Comparison of ENCODE assay signal across 21 cellular contexts in genomic region chr10:122264442-122264841, GRCh38. TPM values are rescaled to one million over a fixed set of nuclear protein-coding genes. Genes with fewer than 3 reads are reported as not detected.
DNase-seq lines count a peak whose midpoint lies in the region; ATAC-seq, FAIRE-seq and TF ChIP-seq lines count a peak whose summit lies in the region.
"Had no signal": no experiment of that assay in that cellular context is flagged by ENCODE, and none has a peak within 500 bp of the region (broad histone marks: within the 10 kb centered on the region; RNA-seq: fewer than 3 reads in every experiment).

No MANE protein-coding gene starts in this region.

- H4K20me1 ChIP-seq in IMR-90 (ENCODE audit: insufficient read depth, low read length), result no peaks in the 10 kb centered on the region

- H3K9ac ChIP-seq in IMR-90 (ENCODE audit: low read depth, low read length), result no peak overlapping the region

- H4K5ac ChIP-seq in IMR-90 (ENCODE audit: low read depth, low read length), result peak overlapping the region; percentile 10; the same call in 1 of the 2 replicates

- H3K4me2 ChIP-seq in A549 (peak overlapping the region; percentile 61), IMR-90 (ENCODE audit: low read depth, low read length) (peak overlapping the region; percentile 30; the same call in 1 of the 2 replicates)

- peak overlapping the region; percentile 66 for H3K4ac ChIP-seq in IMR-90 (ENCODE audit: low read depth, low read length)

- H2AK5ac ChIP-seq in IMR-90 (ENCODE audit: low read depth, low read length), result peak overlapping the region; percentile 67; the same call in 1 of the 2 replicates

- peak overlapping the region; percentile 59 for H2BK5ac ChIP-seq in IMR-90 (ENCODE audit: low read depth, low read length, poor library complexity, severe bottlenecking)

- TF ChIP-seq POLR2A in A549 (IDR thresholded peaks at IDR 0.05; ENCODE audit: low read length) (no peak), IMR-90 (IDR thresholded peaks at IDR 0.05; ENCODE audit: low read depth, low read length) (no peak), testis (IDR thresholded peaks at IDR 0.05) (no peak)

- H3K27me3 ChIP-seq in IMR-90 (ENCODE audit: control insufficient read depth, insufficient read depth, low read length) (no peaks in the 10 kb centered on the region), bronchial epithelial cell (ENCODE audit: control insufficient read depth, insufficient read depth, low read length) (no peaks in the 10 kb centered on the region), testis (no peaks in the 10 kb centered on the region)
- H3K27me3 ChIP-seq: uterus had no signal

- no peak overlapping the region for H3K27ac Mint-ChIP-seq in T-helper 2 cell treated with Interferon-gamma antibody and Interleukin-4, amounts not matched to agents 5 μg/mL and 100 μg/mL, for 36 hours
- H3K27ac Mint-ChIP-seq: activated naive CD4-positive, alpha-beta T cell treated with anti-CD3 and anti-CD28 coated beads, Interleukin-2, amount 50 U/mL, for 24 hours; activated T-cell treated with anti-CD3 and anti-CD28 coated beads, Interleukin-2, amount 50 U/mL, for 24 hours had no signal

- BruUV-seq in IMR-90 (replicated peaks; lab: Mats Ljungman, UMichigan), result no TSS peak

- intact Hi-C loops in IMR-90 (cut with micrococcal nuclease), result loop anchor here (10.0 kb wide), 2 partner anchors 210 to 340 kb away; partner anchors contain the start of gene ATE1
- intact Hi-C loops in testis (cut with DNase I; ENCODE audit: low total_unique reads), result no loop called here

- no peaks in the 10 kb centered on the region for H3K4me1 Mint-ChIP-seq in T-helper 2 cell treated with Interferon-gamma antibody and Interleukin-4, amounts not matched to agents 5 μg/mL and 100 μg/mL, for 36 hours (ENCODE audit: low read depth)
- H3K4me1 Mint-ChIP-seq: activated naive CD4-positive, alpha-beta T cell treated with anti-CD3 and anti-CD28 coated beads, Interleukin-2, amount 50 U/mL, for 24 hours had no signal

- H3K9me3 Mint-ChIP-seq in T-helper 2 cell treated with Interferon-gamma antibody and Interleukin-4, amounts not matched to agents 5 μg/mL and 100 μg/mL, for 36 hours, result peaks cover 4% of the 10 kb centered on the region

- H3K9me3 ChIP-seq in A549 (peaks cover 21% of the 10 kb centered on the region), IMR-90 (ENCODE audit: control insufficient read depth, insufficient read depth, low read length) (no peaks in the 10 kb centered on the region), testis (no peaks in the 10 kb centered on the region)
- H3K9me3 ChIP-seq: uterus had no signal

- TF ChIP-seq CTCF in A549 (IDR thresholded peaks at IDR 0.05) (no peak), IMR-90 (conservative IDR thresholded peaks at IDR 0.05; ENCODE audit: low read depth, low read length) (no peak), bronchial epithelial cell (IDR thresholded peaks at IDR 0.05; ENCODE audit: insufficient read depth, low read length, severe bottlenecking) (no peak), testis (IDR thresholded peaks at IDR 0.05) (no peak)

- H3K79me1 ChIP-seq in IMR-90 (ENCODE audit: low read depth in 1 of 2, low read length in 2 of 2), result peaks cover 0 to 8% of the 10 kb centered on the region in 2 experiments; a peak in 1 of 4 replicates

- peak overlapping the region; percentile 36 for H2BK120ac ChIP-seq in IMR-90 (ENCODE audit: low read depth, low read length)

- H3K56ac ChIP-seq in IMR-90 (ENCODE audit: extremely low read depth, insufficient read depth, low read length), result 0 out of 2 replicates have a peak overlapping the region, but pooled peaks have one; percentile 58

- peak overlapping the region; percentile 80 for H4K91ac ChIP-seq in IMR-90 (ENCODE audit: insufficient read depth, low read depth, low read length)

- H3K23ac ChIP-seq in IMR-90 (ENCODE audit: low read depth, low read length), result no peak overlapping the region

- DNase-seq in A549 (ENCODE audit: low read depth in 1 of 2, low spot score in 1 of 2) (no peak), IMR-90 (peak; percentile 50), bronchial epithelial cell (ENCODE audit: low read depth) (peak; percentile 7), kidney tubule cell (ENCODE audit: low spot score) (peak; percentile 56), NCI-H1694 treated with DMSO at 0.1 percent for 48 hours (lab: John Stamatoyannopoulos, UW) (no peak), testis (no peak)
- no peak for DNase-seq in T-helper 2 cell treated with Interferon-gamma antibody and Interleukin-4, amounts not matched to agents 5 μg/mL and 100 μg/mL, for 36 hours (ENCODE audit: low spot score)
- DNase-seq: activated T-cell treated with anti-CD3 and anti-CD28 coated beads, Interleukin-2, amount 50 U/mL, for 24 hours; effector CD4-positive, alpha-beta T cell; GOT3; NCI-H187; NCI-H510A treated with DMSO at 0.1 percent for 48 hours; OCI-M1; stimulated activated naive CD8-positive, alpha-beta T cell treated with anti-CD3 and anti-CD28 coated beads, Interleukin-15, Interleukin-2, amounts not matched to agents 100 U/mL and 50 U/mL, for 24 hours; uterus had no signal

- CTCF ChIA-PET in A549 (lab: Yijun Ruan, JAX), result interaction anchor here (0.7 to 1.2 kb wide), 3 partner anchors 13 to 76 kb away, joined by 3 to 4 read pairs (median 4); no protein-coding TSS in a partner anchor
- CTCF ChIA-PET in IMR-90 (lab: Yijun Ruan, JAX), result interaction anchor here (0.9 to 1.5 kb wide), 4 partner anchors 10 to 213 kb away, joined by 3 to 5 read pairs (median 3); no protein-coding TSS in a partner anchor

- no peak overlapping the region for H3K4me3 ChIP-seq in A549
- no peak overlapping the region for H3K4me3 ChIP-seq in IMR-90 (ENCODE audit: insufficient read depth, low read depth, low read length)
- H3K4me3 ChIP-seq in bronchial epithelial cell (ENCODE audit: low read depth, low read length), result no peak overlapping the region
- H3K4me3 ChIP-seq in testis, result no peak overlapping the region
- H3K4me3 ChIP-seq: uterus had no signal

- no peak overlapping the region for H3K4me3 Mint-ChIP-seq in T-helper 2 cell treated with Interferon-gamma antibody and Interleukin-4, amounts not matched to agents 5 μg/mL and 100 μg/mL, for 36 hours
- H3K4me3 Mint-ChIP-seq: activated naive CD4-positive, alpha-beta T cell treated with anti-CD3 and anti-CD28 coated beads, Interleukin-2, amount 50 U/mL, for 24 hours; activated T-cell treated with anti-CD3 and anti-CD28 coated beads, Interleukin-2, amount 50 U/mL, for 24 hours had no signal

- H3K9me1 ChIP-seq in IMR-90 (ENCODE audit: insufficient read depth, low read length), result peaks cover 4% of the 10 kb centered on the region; the same call in 1 of the 2 replicates

- TF ChIP-seq EP300 in A549 (IDR thresholded peaks at IDR 0.05), result no peak

- H3K27me3 Mint-ChIP-seq in T-helper 2 cell treated with Interferon-gamma antibody and Interleukin-4, amounts not matched to agents 5 μg/mL and 100 μg/mL, for 36 hours (ENCODE audit: low read depth), result no peaks in the 10 kb centered on the region

- no peaks in the 10 kb centered on the region for H3K36me3 Mint-ChIP-seq in T-helper 2 cell treated with Interferon-gamma antibody and Interleukin-4, amounts not matched to agents 5 μg/mL and 100 μg/mL, for 36 hours (ENCODE audit: low read depth)

- POLR2A ChIA-PET in A549 (lab: Yijun Ruan, JAX) (no interaction called here), IMR-90 (lab: Charles Lee; ENCODE audit: unreplicated experiment) (no interaction called here)

- no peak overlapping the region for H2AFZ ChIP-seq in IMR-90 (replicated peaks; ENCODE audit: low read length, poor library complexity)

- in situ Hi-C loops in IMR-90 (cut with MboI; ENCODE audit: low sequenced_read_pairs), result no loop called here

- WGBS in A549 (ENCODE audit: missing lambda C conversion rate), result 74% methylated on average over 1 of the region's 1 CpG
- no CpG with 5 or more reads among the region's 1 CpG for WGBS in IMR-90 (ENCODE audit: extremely low coverage in 2 of 2, insufficient read length in 1 of 2), 2 experiments
- 81 to 84% methylated on average over 1 of the region's 1 CpG for WGBS in testis, 2 donors

- H3K27ac ChIP-seq in A549, result peak overlapping the region; percentile 64 to 66; a peak in 5 of 6 replicates
- peak overlapping the region; percentile 73; the same call in 1 of the 2 replicates for H3K27ac ChIP-seq in IMR-90 (ENCODE audit: insufficient read depth, low read length)
- no peak overlapping the region for H3K27ac ChIP-seq in testis
- H3K27ac ChIP-seq: uterus had no signal

- H3K4me1 ChIP-seq in A549, result peaks cover 40% of the 10 kb centered on the region
- peaks cover 12% of the 10 kb centered on the region for H3K4me1 ChIP-seq in IMR-90 (ENCODE audit: control insufficient read depth, insufficient read depth, low read length)
- H3K4me1 ChIP-seq in testis, result no peaks in the 10 kb centered on the region
- H3K4me1 ChIP-seq: uterus had no signal

- peak overlapping the region; percentile 82; the same call in 2 of the 3 replicates for H2BK15ac ChIP-seq in IMR-90 (ENCODE audit: low read depth, low read length)

- peak overlapping the region; percentile 58 for H3K18ac ChIP-seq in IMR-90 (ENCODE audit: low read depth, low read length)

- no peak for FAIRE-seq in A549 (lab: Jason Lieb, UNC)
- no peak for FAIRE-seq in bronchial epithelial cell (lab: Jason Lieb, UNC)
- FAIRE-seq: GM12891 had no signal

- H2BK20ac ChIP-seq in IMR-90 (ENCODE audit: low read depth, low read length), result peak overlapping the region; percentile 54

- ATAC-seq in A549 (no peak), IMR-90 (ENCODE audit: low read depth) (peak; percentile 64), GM21423 (IDR thresholded peaks at IDR 0.05; ENCODE audit: unreplicated experiment) (no peak)
- ATAC-seq: stimulated activated naive CD8-positive, alpha-beta T cell treated with anti-CD3 and anti-CD28 coated beads, Interleukin-15, Interleukin-2, amounts not matched to agents 100 U/mL and 50 U/mL, for 24 hours had no signal

- H3K36me3 ChIP-seq in IMR-90 (ENCODE audit: control insufficient read depth, insufficient read depth, low read length) (no peaks in the 10 kb centered on the region), bronchial epithelial cell (ENCODE audit: control insufficient read depth, insufficient read depth, low read length) (peaks cover 2% of the 10 kb centered on the region), testis (ENCODE audit: low read depth, missing control alignments) (no peaks in the 10 kb centered on the region)
- H3K36me3 ChIP-seq: uterus had no signal

- TF ChIP-seq RAD21 in A549 (conservative IDR thresholded peaks at IDR 0.05 in 1 of 2, IDR thresholded peaks at IDR 0.05 in 1 of 2), result no peak
- TF ChIP-seq RAD21 in IMR-90 (IDR thresholded peaks at IDR 0.05; ENCODE audit: low read length), result no peak

- dilution Hi-C loops in IMR-90 (cut with HindIII; ENCODE audit: low sequenced_read_pairs, unreplicated experiment), result no loop called here

- peak overlapping the region; percentile 4 to 20; a peak in 3 of 4 replicates for H4K8ac ChIP-seq in IMR-90 (ENCODE audit: low read depth in 2 of 2, low read length in 2 of 2)

- H3K14ac ChIP-seq in IMR-90 (replicated peaks; ENCODE audit: low read depth, low read length), result peak overlapping the region; percentile 34

- H2AK9ac ChIP-seq in IMR-90 (replicated peaks; ENCODE audit: low read depth, low read length, poor library complexity), result peak overlapping the region; percentile 18

RNA-seq across cellular contexts. Expression of gene BTBD16, which starts 6.7 kb away (rescaled TPM):
- 1.3 and 2.1 TPM in 2 replicates for polyA plus RNA-seq in A549 (2011; rRNA removed)
- 0.48 and 0.50 TPM in 2 replicates for polyA plus RNA-seq in A549 (2012; cell fraction: cytosol; rRNA removed)
- polyA plus RNA-seq in A549 (2012; cell fraction: nucleus; rRNA removed), result 0.44 and 1.4 TPM in 2 replicates
- polyA plus RNA-seq in A549 (2017; fragmentation: RNase III; extraction: RNeasy Plus Mini Kit Qiagen cat#74134 plus additional on column Dnase treatment), result 0.32 to 0.69 TPM (median 0.35 TPM) in 3 replicates
- 1.0 and 4.4 TPM in 2 replicates for polyA minus RNA-seq in A549 (2011; rRNA and poly(A)+ RNA removed)
- total RNA-seq in IMR-90 (2012; rRNA removed), result not detected in 2 replicates
- not detected in 2 replicates for polyA plus RNA-seq in IMR-90 (2012; rRNA removed)
- not detected in 2 replicates for polyA plus RNA-seq in IMR-90 (2012; cell fraction: cytosol; rRNA removed)
- 0.08 TPM in 1 of 2 replicates, not detected in the other for polyA plus RNA-seq in IMR-90 (2012; cell fraction: nucleus; rRNA removed; ENCODE audit: low replicate concordance)
- 0.13 and 0.26 TPM in 2 replicates for total RNA-seq in bronchial epithelial cell
- total RNA-seq in testis, result 1 to 10 TPM; 4.9 to 5.3 TPM
- polyA plus RNA-seq in testis (ENCODE audit: insufficient read depth, low read depth, low replicate concordance), result 21.3 TPM
- total RNA-seq: G401, myocyte, pulmonary artery endothelial cell had no signal

Comparison
In these comparisons a context has a peak if more than half of its experiments do, and no peak if none do; other contexts are left out.
1. DNase-seq: peak in IMR-90 (single experiment), bronchial epithelial cell (single experiment) and kidney tubule cell (single experiment); none in A549 (0 of 2), NCI-H1694 treated with DMSO at 0.1 percent for 48 hours (single experiment), testis (single experiment) and T-helper 2 cell treated with Interferon-gamma antibody and Interleukin-4, amounts not matched to agents 5 μg/mL and 100 μg/mL, for 36 hours (single experiment).
2. H3K27ac ChIP-seq: peak in A549 (2 of 2) and IMR-90 (single experiment); none in testis (0 of 2).